Comparison of ENCODE assay signal across 8 cellular contexts in the genomic region with DNA sequence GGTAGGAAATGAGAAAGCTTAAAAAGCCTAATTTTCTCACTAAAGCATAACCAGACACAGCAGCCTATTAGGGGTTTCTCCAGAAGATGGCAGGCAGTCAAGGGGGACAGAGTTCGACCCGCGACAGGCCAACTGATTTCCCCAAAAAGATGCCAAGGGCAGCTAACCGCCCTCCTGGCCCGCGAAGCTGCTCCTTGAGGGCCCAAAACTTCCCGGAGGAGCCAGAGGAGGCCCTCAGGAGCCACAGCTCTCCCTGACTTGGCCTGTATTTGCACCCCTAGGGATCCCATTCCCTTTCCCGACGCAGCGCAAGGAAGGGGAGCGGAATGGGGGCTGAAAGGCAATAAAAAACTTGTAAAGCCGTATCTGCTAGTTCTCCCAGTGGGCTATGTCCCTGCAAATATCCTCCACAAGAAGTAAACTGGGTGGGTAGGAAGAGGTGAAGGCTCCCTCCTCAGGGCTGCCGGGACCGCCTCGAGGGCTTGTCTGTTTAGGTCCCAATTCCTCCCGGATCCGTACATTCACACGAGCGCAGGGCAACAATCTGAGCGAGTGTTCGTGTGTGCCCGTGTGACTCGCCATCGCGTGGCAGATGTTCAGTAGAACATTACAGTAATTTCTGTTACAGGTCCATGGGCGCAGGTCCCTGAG.
DNase-seq lines count a peak whose midpoint lies in the region; ATAC-seq, FAIRE-seq and TF ChIP-seq lines count a peak whose summit lies in the region.

No MANE protein-coding gene starts in this region.

- H3K4me1 Mint-ChIP-seq in memory B cell = peaks cover 60% of the 10 kb centered on the region

- H3K4me3 ChIP-seq in AG04449 (ENCODE audit: low read depth, low read length) = peak overlapping the region; percentile 99

- H3K27ac ChIP-seq in KOPT-K1 (ENCODE audit: low read depth, low read length, poor library complexity, severe bottlenecking) = peak overlapping the region; percentile 88

- POLR2A ChIA-PET in AG04449 (lab: Yijun Ruan, JAX) = interaction anchor here (0.6 to 3.4 kb wide), 11 partner anchors 8 to 877 kb away, joined by 3 to 28 read pairs (median 5); a partner anchor contains a TSS

- H3K9me3 Mint-ChIP-seq in memory B cell = no peaks in the 10 kb centered on the region

- H3K36me3 Mint-ChIP-seq in memory B cell = peaks cover 2% of the 10 kb centered on the region

- H3K4me3 Mint-ChIP-seq in memory B cell = peak overlapping the region; percentile 87

- peaks cover 30% of the 10 kb centered on the region for H3K36me3 ChIP-seq in KOPT-K1 (ENCODE audit: insufficient read depth, low read length)

- CTCF ChIA-PET in AG04449 (lab: Yijun Ruan, JAX) = interaction anchor here (1.0 to 2.9 kb wide), 5 partner anchors 63 to 765 kb away, joined by 3 to 9 read pairs (median 3); a partner anchor contains a TSS

- H3K27me3 Mint-ChIP-seq in memory B cell = no peaks in the 10 kb centered on the region

- H3K27ac Mint-ChIP-seq in memory B cell = peak overlapping the region; percentile 97

- FAIRE-seq in urothelium cell line (lab: Jason Lieb, UNC) = peak; percentile 37

- DNase-seq in AG04449 (ENCODE audit: low read depth, low spot score) (no peak), memory B cell (ENCODE audit: low spot score in 2 of 2) (peak; percentile 27), urothelium cell line (ENCODE audit: low spot score) (no peak), hepatic stellate cell (ENCODE audit: low spot score) (no peak), OCI-M2 (lab: John Stamatoyannopoulos, UW; ENCODE audit: unreplicated experiment) (no peak)
- DNase-seq in central memory CD4-positive, alpha-beta T cell = peak; percentile 5

- TF ChIP-seq CTCF in AG04449 (IDR thresholded peaks at IDR 0.05; ENCODE audit: insufficient read depth, low read length, missing control alignments) = no peak

- ATAC-seq in GM19025 (IDR thresholded peaks at IDR 0.05; ENCODE audit: low read depth, unreplicated experiment) (peak; percentile 1), memory B cell (ENCODE audit: low read depth) (no peak)

- H3K9me3 ChIP-seq in KOPT-K1 (ENCODE audit: insufficient read depth, low read length, poor library complexity, severe bottlenecking) = no peaks in the 10 kb centered on the region

Comparison
In these comparisons a context has a peak if more than half of its experiments do, and no peak if none do; other contexts are left out.
1. DNase-seq: peak in central memory CD4-positive, alpha-beta T cell (single experiment) and memory B cell (2 of 2); none in AG04449 (single experiment), urothelium cell line (single experiment), hepatic stellate cell (single experiment) and OCI-M2 (single experiment).